In genomic region chr9:136532799-136533774, GRCh38 we compare ENCODE assay signal across 10 cellular contexts. TPM values are rescaled to one million over a fixed set of nuclear protein-coding genes. Genes with fewer than 3 reads are reported as not detected.
DNase-seq lines count a peak whose midpoint lies in the region; ATAC-seq, FAIRE-seq and TF ChIP-seq lines count a peak whose summit lies in the region.
"Had no signal": no experiment of that assay in that cellular context is flagged by ENCODE, and none has a peak within 500 bp of the region (broad histone marks: within the 10 kb centered on the region; RNA-seq: fewer than 3 reads in every experiment).

No MANE protein-coding gene starts in this region.

- no peak for FAIRE-seq in HepG2 (lab: Jason Lieb, UNC)
- FAIRE-seq: colon had no signal

- H3K27ac ChIP-seq in KOPT-K1 (ENCODE audit: low read depth, low read length, poor library complexity, severe bottlenecking): peak overlapping the region; percentile 97
- H3K27ac ChIP-seq in HepG2 (ENCODE audit: extremely low read length, insufficient read depth, low read length): no peak overlapping the region

- CTCF ChIA-PET in HepG2 (lab: Yijun Ruan, JAX; ENCODE audit: low intra/inter-chr PET ratio, low total read pairs): no interaction called here

- in situ Hi-C loops in HepG2 (cut with HindIII; ENCODE audit: extremely low pct_ligation_motif_present, low pct_unique_long_range_greater_than_20kb): no loop called here

- H3K4me2 ChIP-seq in HepG2 (ENCODE audit: low read depth, low read length): no peak overlapping the region

- H3K9ac ChIP-seq in HepG2 (ENCODE audit: insufficient read depth, low read depth, low read length): no peak overlapping the region

- TF ChIP-seq EP300 in HepG2 (IDR thresholded peaks at IDR 0.05; ENCODE audit: low read depth in 2 of 2, low read length in 2 of 2): no peak
- no peak for TF ChIP-seq EP300 in HepG2 (CRISPR knock-in tag; IDR thresholded peaks at IDR 0.05; ENCODE audit: borderline replicate concordance)

- no peaks in the 10 kb centered on the region for H4K20me1 ChIP-seq in HepG2 (ENCODE audit: insufficient read depth, low read length)

- TF ChIP-seq POLR2A in HepG2 (IDR thresholded peaks at IDR 0.05; ENCODE audit: insufficient read depth in 1 of 2, low read depth in 2 of 2, low read length in 2 of 2): no peak

- H3K9me3 ChIP-seq in KOPT-K1 (ENCODE audit: insufficient read depth, low read length, poor library complexity, severe bottlenecking): no peaks in the 10 kb centered on the region
- no peaks in the 10 kb centered on the region for H3K9me3 ChIP-seq in HepG2 (ENCODE audit: low read length)

- WGBS in HepG2 (ENCODE audit: low lambda C conversion rate): 66% methylated on average over 7 of the region's 35 CpGs

- BruUV-seq in HepG2 (replicated peaks; lab: Mats Ljungman, UMichigan): no TSS peak

- DNase-seq in activated T-cell treated with anti-CD3 and anti-CD28 coated beads, Interleukin-2, amount 50 U/mL, for 1 hour: peak; percentile 51
- DNase-seq in HepG2 (ENCODE audit: low spot score) (no peak), NCI-H2029 (lab: John Stamatoyannopoulos, UW) (no peak), foreskin fibroblast (no peak), NCI-H1048 (lab: John Stamatoyannopoulos, UW) (no peak)
- DNase-seq: NCI-H187 had no signal

- no peaks in the 10 kb centered on the region for H3K27me3 Mint-ChIP-seq in stimulated activated memory B cell treated with anti-CD40 and anti-IgM and Interleukin-4, amounts not matched to agents 10 μg/mL and 1 μg/mL and 100 μg/mL, for 72 hours

- TF ChIP-seq CTCF in HepG2 (CRISPR knock-in tag; IDR thresholded peaks at IDR 0.05) (no peak), foreskin fibroblast (IDR thresholded peaks at IDR 0.05; ENCODE audit: low read depth, low read length) (no peak)

- intact Hi-C loops in HepG2 (cut with micrococcal nuclease; ENCODE audit: unreplicated experiment): no loop called here

- H3K36me3 Mint-ChIP-seq in stimulated activated memory B cell treated with anti-CD40 and anti-IgM and Interleukin-4, amounts not matched to agents 10 μg/mL and 1 μg/mL and 100 μg/mL, for 72 hours: peaks cover 6% of the 10 kb centered on the region

- no peak for ATAC-seq in HepG2
- peak; percentile 55 for ATAC-seq in stimulated activated memory B cell treated with anti-CD40 and anti-IgM and Interleukin-4, amounts not matched to agents 10 μg/mL and 1 μg/mL and 100 μg/mL, for 72 hours
- ATAC-seq in HG02678 (IDR thresholded peaks at IDR 0.05; ENCODE audit: unreplicated experiment): no peak

- no peak for TF ChIP-seq RAD21 in HepG2 (CRISPR knock-in tag; IDR thresholded peaks at IDR 0.05)

- H3K4me1 ChIP-seq in HepG2 (ENCODE audit: insufficient read depth, low read length): no peaks in the 10 kb centered on the region

- no peaks in the 10 kb centered on the region for H3K79me2 ChIP-seq in HepG2 (ENCODE audit: insufficient read depth, low read length)

- H3K27me3 ChIP-seq in HepG2 (ENCODE audit: control insufficient read depth in 1 of 2, insufficient read depth in 2 of 2, low read length in 2 of 2): no peaks in the 10 kb centered on the region

- H3K4me3 Mint-ChIP-seq in stimulated activated memory B cell treated with anti-CD40 and anti-IgM and Interleukin-4, amounts not matched to agents 10 μg/mL and 1 μg/mL and 100 μg/mL, for 72 hours: peak overlapping the region; percentile 51

- H3K4me3 ChIP-seq in HepG2 (replicated peaks in 1 of 3; ENCODE audit: insufficient read depth in 1 of 3, low read depth in 2 of 3, low read length in 3 of 3) (no peak overlapping the region), foreskin fibroblast (ENCODE audit: low read depth in 1 of 2, low read length in 2 of 2) (no peak overlapping the region)

- H3K27ac Mint-ChIP-seq in stimulated activated memory B cell treated with anti-CD40 and anti-IgM and Interleukin-4, amounts not matched to agents 10 μg/mL and 1 μg/mL and 100 μg/mL, for 72 hours: peak overlapping the region; percentile 44

- H3K36me3 ChIP-seq in KOPT-K1 (ENCODE audit: insufficient read depth, low read length) (peaks cover 49% of the 10 kb centered on the region), HepG2 (replicated peaks in 1 of 2; ENCODE audit: control insufficient read depth in 1 of 2, insufficient read depth in 2 of 2, low read length in 2 of 2) (no peaks in the 10 kb centered on the region)

- no peaks in the 10 kb centered on the region for H3K9me3 Mint-ChIP-seq in stimulated activated memory B cell treated with anti-CD40 and anti-IgM and Interleukin-4, amounts not matched to agents 10 μg/mL and 1 μg/mL and 100 μg/mL, for 72 hours

- POLR2A ChIA-PET in HepG2 (lab: Yijun Ruan, JAX): no interaction called here

- H2AFZ ChIP-seq in HepG2 (ENCODE audit: low read length): no peak overlapping the region

- H3K4me1 Mint-ChIP-seq in stimulated activated memory B cell treated with anti-CD40 and anti-IgM and Interleukin-4, amounts not matched to agents 10 μg/mL and 1 μg/mL and 100 μg/mL, for 72 hours: peaks cover 78% of the 10 kb centered on the region

TF ChIP-seq in HepG2, 621 proteins besides CTCF, POLR2A, EP300 and RAD21:
- TF ChIP-seq, protein P1, sequence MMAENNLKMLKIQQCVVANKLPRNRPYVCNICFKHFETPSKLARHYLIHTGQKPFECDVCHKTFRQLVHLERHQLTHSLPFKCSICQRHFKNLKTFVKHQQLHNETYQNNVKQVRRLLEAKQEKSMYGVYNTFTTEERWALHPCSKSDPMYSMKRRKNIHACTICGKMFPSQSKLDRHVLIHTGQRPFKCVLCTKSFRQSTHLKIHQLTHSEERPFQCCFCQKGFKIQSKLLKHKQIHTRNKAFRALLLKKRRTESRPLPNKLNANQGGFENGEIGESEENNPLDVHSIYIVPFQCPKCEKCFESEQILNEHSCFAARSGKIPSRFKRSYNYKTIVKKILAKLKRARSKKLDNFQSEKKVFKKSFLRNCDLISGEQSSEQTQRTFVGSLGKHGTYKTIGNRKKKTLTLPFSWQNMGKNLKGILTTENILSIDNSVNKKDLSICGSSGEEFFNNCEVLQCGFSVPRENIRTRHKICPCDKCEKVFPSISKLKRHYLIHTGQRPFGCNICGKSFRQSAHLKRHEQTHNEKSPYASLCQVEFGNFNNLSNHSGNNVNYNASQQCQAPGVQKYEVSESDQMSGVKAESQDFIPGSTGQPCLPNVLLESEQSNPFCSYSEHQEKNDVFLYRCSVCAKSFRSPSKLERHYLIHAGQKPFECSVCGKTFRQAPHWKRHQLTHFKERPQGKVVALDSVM (CRISPR knock-in tag; IDR thresholded peaks at IDR 0.05): peak; percentile 21; the same call in 1 of the 2 replicates
- TF ChIP-seq ZNF256 (CRISPR knock-in tag; conservative IDR thresholded peaks at IDR 0.05): no peak

RNA-seq across cellular contexts. Expression of gene NOTCH1, which starts 12.8 kb away (rescaled TPM):
- 0.22 and 0.35 TPM in 2 replicates for total RNA-seq in HepG2 (2016; rRNA removed; fragmentation: Illumina TruSeq; extraction: Trizol)
- 0.18 and 0.20 TPM in 2 replicates for total RNA-seq in HepG2 (2016; cell fraction: cytosol; rRNA removed; fragmentation: Illumina TruSeq; extraction: Trizol; ENCODE audit: low read depth)
- total RNA-seq in HepG2 (2016; cell fraction: insoluble cytoplasmic fraction; rRNA removed; fragmentation: Illumina TruSeq; extraction: Trizol): 0.13 and 0.43 TPM in 2 replicates
- 0.17 and 0.28 TPM in 2 replicates for total RNA-seq in HepG2 (2016; cell fraction: membrane; rRNA removed; fragmentation: Illumina TruSeq; extraction: Trizol)
- 0.69 and 1.3 TPM in 2 replicates for total RNA-seq in HepG2 (2016; cell fraction: nucleus; rRNA removed; fragmentation: Illumina TruSeq; extraction: Trizol)
- 0.09 and 0.12 TPM in 2 replicates for polyA plus RNA-seq in HepG2 (2011; rRNA removed)
- polyA plus RNA-seq in HepG2 (2011; cell fraction: cytosol; rRNA removed): 0.04 and 0.11 TPM in 2 replicates
- polyA plus RNA-seq in HepG2 (2011; cell fraction: nucleus; rRNA removed): 0.90 and 1.1 TPM in 2 replicates
- polyA plus RNA-seq in HepG2 (2012): 0.09 and 0.31 TPM in 2 replicates
- polyA plus RNA-seq in HepG2 (2016; cell fraction: cytosol; fragmentation: Illumina TruSeq; extraction: Trizol; ENCODE audit: low read depth): 0.02 TPM in 2 replicates
- 0.15 and 0.22 TPM in 2 replicates for polyA plus RNA-seq in HepG2 (2016; cell fraction: insoluble cytoplasmic fraction; fragmentation: Illumina TruSeq; extraction: Trizol; ENCODE audit: low read depth)
- 0.05 and 0.13 TPM in 2 replicates for polyA plus RNA-seq in HepG2 (2016; cell fraction: membrane; fragmentation: Illumina TruSeq; extraction: Trizol; ENCODE audit: low read depth)
- polyA plus RNA-seq in HepG2 (2016; cell fraction: nucleus; fragmentation: Illumina TruSeq; extraction: Trizol; ENCODE audit: insufficient read depth, low read depth): 1.3 and 1.9 TPM in 2 replicates
- polyA minus RNA-seq in HepG2 (2011; rRNA and poly(A)+ RNA removed; ENCODE audit: low replicate concordance): 0.54 and 4.7 TPM in 2 replicates
- 0.44 and 0.99 TPM in 2 replicates for polyA minus RNA-seq in HepG2 (2011; cell fraction: cytosol; rRNA and poly(A)+ RNA removed)
- 0.64 and 0.75 TPM in 2 replicates for polyA minus RNA-seq in HepG2 (2011; cell fraction: nucleus; rRNA and poly(A)+ RNA removed)

RNA-seq across cellular contexts. Expression of gene SEC16A, which starts 50.2 kb away (rescaled TPM):
- 15.9 and 27.7 TPM in 2 replicates for total RNA-seq in HepG2 (2016; rRNA removed; fragmentation: Illumina TruSeq; extraction: Trizol)
- 3.9 TPM in 2 replicates for total RNA-seq in HepG2 (2016; cell fraction: cytosol; rRNA removed; fragmentation: Illumina TruSeq; extraction: Trizol; ENCODE audit: low read depth)
- 15.7 and 21.0 TPM in 2 replicates for total RNA-seq in HepG2 (2016; cell fraction: insoluble cytoplasmic fraction; rRNA removed; fragmentation: Illumina TruSeq; extraction: Trizol)
- total RNA-seq in HepG2 (2016; cell fraction: membrane; rRNA removed; fragmentation: Illumina TruSeq; extraction: Trizol): 12.2 and 12.3 TPM in 2 replicates
- total RNA-seq in HepG2 (2016; cell fraction: nucleus; rRNA removed; fragmentation: Illumina TruSeq; extraction: Trizol): 25.4 and 28.9 TPM in 2 replicates
- polyA plus RNA-seq in HepG2 (2011; rRNA removed): 17.9 and 18.9 TPM in 2 replicates
- 12.7 and 13.2 TPM in 2 replicates for polyA plus RNA-seq in HepG2 (2011; cell fraction: cytosol; rRNA removed)
- polyA plus RNA-seq in HepG2 (2011; cell fraction: nucleus; rRNA removed): 71.0 and 81.7 TPM in 2 replicates
- 26.1 and 28.5 TPM in 2 replicates for polyA plus RNA-seq in HepG2 (2012)
- 2.6 and 3.4 TPM in 2 replicates for polyA plus RNA-seq in HepG2 (2016; cell fraction: cytosol; fragmentation: Illumina TruSeq; extraction: Trizol; ENCODE audit: low read depth)
- polyA plus RNA-seq in HepG2 (2016; cell fraction: insoluble cytoplasmic fraction; fragmentation: Illumina TruSeq; extraction: Trizol; ENCODE audit: low read depth): 29.5 and 38.6 TPM in 2 replicates
- polyA plus RNA-seq in HepG2 (2016; cell fraction: membrane; fragmentation: Illumina TruSeq; extraction: Trizol; ENCODE audit: low read depth): 7.1 and 8.4 TPM in 2 replicates
- polyA plus RNA-seq in HepG2 (2016; cell fraction: nucleus; fragmentation: Illumina TruSeq; extraction: Trizol; ENCODE audit: insufficient read depth, low read depth): 72.9 and 74.4 TPM in 2 replicates
- 29.0 and 33.5 TPM in 2 replicates for polyA minus RNA-seq in HepG2 (2011; rRNA and poly(A)+ RNA removed; ENCODE audit: low replicate concordance)
- polyA minus RNA-seq in HepG2 (2011; cell fraction: cytosol; rRNA and poly(A)+ RNA removed): 27.1 and 28.7 TPM in 2 replicates
- 24.8 and 24.9 TPM in 2 replicates for polyA minus RNA-seq in HepG2 (2011; cell fraction: nucleus; rRNA and poly(A)+ RNA removed)
